18 cellular contexts compared by ENCODE assay signal in genomic region chr17:72816406-72816805, GRCh38.
"Had no signal": no experiment of that assay in that cellular context is flagged by ENCODE, and none has a peak within 500 bp of the region (broad histone marks: within the 10 kb centered on the region; RNA-seq: fewer than 3 reads in every experiment).

No MANE protein-coding gene starts in this region.

- H3K27ac ChIP-seq: SJSA1, SK-N-MC had no signal

- H3K36me3 ChIP-seq: SJSA1 had no signal

- H3K27me3 ChIP-seq: SJSA1 had no signal

- H3K4me3 ChIP-seq: SJSA1, SK-N-MC had no signal

- DNase-seq: KBM-7, MV-4-11, NCI-H1048, NCI-H1105, NCI-H1417, NCI-H1436 treated with DMSO at 0.1 percent for 48 hours, NCI-H1694, NCI-H187 treated with DMSO at 0.1 percent for 48 hours, NCI-H2029 treated with DMSO at 0.1 percent for 48 hours, NCI-H2107, NCI-H2227 treated with DMSO at 0.1 percent for 48 hours, NCI-H526 treated with DMSO at 0.1 percent for 48 hours, NCI-H748 treated with DMSO at 0.1 percent for 48 hours, Right ventricle myocardium superior, RPMI8226, SIG-M5 had no signal
